8 cellular contexts compared by ENCODE assay signal in genomic region chr1:9910425-9911178, GRCh38. TPM values are rescaled to one million over a fixed set of nuclear protein-coding genes. Genes with fewer than 3 reads are reported as not detected.
A peak's percentile ranks its signal among the peaks of the same experiment; 100 is the strongest.
DNase-seq lines count a peak whose midpoint lies in the region; ATAC-seq and TF ChIP-seq lines count a peak whose summit lies in the region.

No MANE protein-coding gene starts in this region.

- no peaks in the 10 kb centered on the region for H4K20me1 ChIP-seq in PC-9 (ENCODE audit: insufficient read depth)

- intact Hi-C loops in PC-9 (cut with micrococcal nuclease; ENCODE audit: unreplicated experiment) = loop anchor here (1.0 to 10.0 kb wide), 2 partner anchors 32 to 146 kb away; no protein-coding TSS in a partner anchor

- CTCF ChIA-PET in PC-9 (lab: Charles Lee) = interaction anchor here (0.6 to 1.0 kb wide), 3 partner anchors 17 to 126 kb away, joined by 4 to 7 read pairs (median 4); no protein-coding TSS in a partner anchor

- no peaks in the 10 kb centered on the region for H3K27me3 Mint-ChIP-seq in activated T-cell treated with anti-CD3 and anti-CD28 coated beads, Interleukin-2, amount 50 U/mL, for 4 hours (ENCODE audit: low read depth)

- H3K4me1 ChIP-seq in PC-9 (replicated peaks; ENCODE audit: insufficient read depth) (peaks cover 12% of the 10 kb centered on the region), esophagus (ENCODE audit: control insufficient read depth in 2 of 2, insufficient read depth in 2 of 2, low read length in 1 of 2) (peaks cover 2 to 8% of the 10 kb centered on the region in 2 donors), muscle layer of duodenum (ENCODE audit: control insufficient read depth in 1 of 2, insufficient read depth in 2 of 2, low read length in 2 of 2) (peaks cover 3 to 16% of the 10 kb centered on the region in 2 donors)

- H3K36me3 Mint-ChIP-seq in activated T-cell treated with anti-CD3 and anti-CD28 coated beads, Interleukin-2, amount 50 U/mL, for 4 hours (ENCODE audit: insufficient read depth) = no peaks in the 10 kb centered on the region

- POLR2A ChIA-PET in PC-9 (lab: Charles Lee; ENCODE audit: unreplicated experiment) = interaction anchor here (0.8 kb wide), 1 partner anchor 20 kb away, joined by 4 read pairs; no protein-coding TSS in a partner anchor

- peak overlapping the region; percentile 83 for H3K4me2 ChIP-seq in PC-9

- H3K27ac ChIP-seq in PC-9 = peak overlapping the region; percentile 64
- H3K27ac ChIP-seq in esophagus (ENCODE audit: low read depth in 2 of 2, low read length in 1 of 2) = peak overlapping the region; percentile 96 to 98
- peak overlapping the region; percentile 97 for H3K27ac ChIP-seq in muscle layer of duodenum (ENCODE audit: low read length)

- H3K36me3 ChIP-seq in PC-9 (ENCODE audit: low read depth) (no peaks in the 10 kb centered on the region), esophagus (ENCODE audit: control insufficient read depth in 2 of 2, insufficient read depth in 2 of 2, low read length in 1 of 2) (no peaks in the 10 kb centered on the region), muscle layer of duodenum (ENCODE audit: control insufficient read depth in 1 of 2, insufficient read depth in 2 of 2, low read length in 2 of 2) (no peaks in the 10 kb centered on the region)

- no peaks in the 10 kb centered on the region for H3K9me3 ChIP-seq in PC-9 (ENCODE audit: insufficient read depth, low read depth)
- H3K9me3 ChIP-seq in esophagus (ENCODE audit: control insufficient read depth in 2 of 2, insufficient read depth in 1 of 2, low read depth in 1 of 2, low read length in 1 of 2) = no peaks in the 10 kb centered on the region
- no peaks in the 10 kb centered on the region for H3K9me3 ChIP-seq in muscle layer of duodenum (ENCODE audit: control insufficient read depth in 1 of 2, low read length in 2 of 2)

- H3K27me3 ChIP-seq in PC-9 (ENCODE audit: insufficient read depth, low read depth) = no peaks in the 10 kb centered on the region
- H3K27me3 ChIP-seq in esophagus (ENCODE audit: control insufficient read depth in 1 of 2, insufficient read depth in 2 of 2, low read length in 2 of 2) = no peaks in the 10 kb centered on the region
- H3K27me3 ChIP-seq in muscle layer of duodenum (ENCODE audit: low read depth, low read length) = no peaks in the 10 kb centered on the region

- H3K79me2 ChIP-seq in PC-9 (ENCODE audit: low read depth) = peaks cover 18% of the 10 kb centered on the region

- in situ Hi-C loops in KBM-7 (cut with MboI; ENCODE audit: low pct_unique_long_range_greater_than_20kb, low sequenced_read_pairs) = no loop called here

- peak overlapping the region; percentile 58 for H3K4me3 ChIP-seq in PC-9
- H3K4me3 ChIP-seq in esophagus (ENCODE audit: low read depth in 1 of 2, low read length in 2 of 2) = peak overlapping the region; percentile 51 to 52
- H3K4me3 ChIP-seq in muscle layer of duodenum (ENCODE audit: low read depth in 1 of 2, low read length in 2 of 2) = peak overlapping the region; percentile 74 to 86

- 0% methylated on average over 44 of the region's 44 CpGs for WGBS in esophagus, 2 donors

- peak; percentile 97 for DNase-seq in DMS53 treated with DMSO at 0.1 percent for 48 hours (lab: John Stamatoyannopoulos, UW; ENCODE audit: unreplicated experiment)
- DNase-seq in KBM-7 = peak; percentile 99
- peak; percentile 89 to 100 for DNase-seq in PC-9
- peak; percentile 100 for DNase-seq in activated T-cell treated with anti-CD3 and anti-CD28 coated beads, Interleukin-2, amount 50 U/mL, for 4 hours
- peak; percentile 100 for DNase-seq in stimulated activated CD8-positive, alpha-beta memory T cell treated with anti-CD3 and anti-CD28 coated beads, Interleukin-7, amount 100 ng/mL, for 24 hours (ENCODE audit: low read depth)

- no peaks in the 10 kb centered on the region for H3K9me2 ChIP-seq in PC-9 (ENCODE audit: insufficient read depth)

- peak; percentile 93 for ATAC-seq in GM21723 (IDR thresholded peaks at IDR 0.05; ENCODE audit: unreplicated experiment)
- ATAC-seq in activated T-cell treated with anti-CD3 and anti-CD28 coated beads, Interleukin-2, amount 50 U/mL, for 4 hours = peak; percentile 95 to 96

- no peak for TF ChIP-seq CTCF in PC-9 (conservative IDR thresholded peaks at IDR 0.05)

- peaks cover 28% of the 10 kb centered on the region for H3K4me1 Mint-ChIP-seq in activated T-cell treated with anti-CD3 and anti-CD28 coated beads, Interleukin-2, amount 50 U/mL, for 4 hours (ENCODE audit: low read depth)

- BruUV-seq in PC-9 (replicated peaks; lab: Mats Ljungman, UMichigan) = TSS peak; percentile 95

- H3K9me3 Mint-ChIP-seq in activated T-cell treated with anti-CD3 and anti-CD28 coated beads, Interleukin-2, amount 50 U/mL, for 4 hours = no peaks in the 10 kb centered on the region

- peak overlapping the region; percentile 80 for H2AFZ ChIP-seq in PC-9

- H3F3A ChIP-seq in PC-9 (ENCODE audit: insufficient read depth, low read depth) = no peaks in the 10 kb centered on the region

- peak overlapping the region; percentile 93 for H3K4me3 Mint-ChIP-seq in activated T-cell treated with anti-CD3 and anti-CD28 coated beads, Interleukin-2, amount 50 U/mL, for 4 hours

RNA-seq across cellular contexts. Expression of gene CTNNBIP1, which starts 0.5 kb away (rescaled TPM):
- 58.9 and 70.5 TPM in 2 replicates for total RNA-seq in PC-9 (2021)
- total RNA-seq in activated T-cell treated with anti-CD3 and anti-CD28 coated beads, Interleukin-2, amount 50 U/mL, for 4 hours = 1 to 10 TPM; 4.2 to 5.2 (median 4.7) TPM
- 100 to 1,000 TPM; 173 to 242 TPM for polyA plus RNA-seq in esophagus

RNA-seq across cellular contexts. Expression of gene LZIC, which starts 32.6 kb away (rescaled TPM):
- total RNA-seq in PC-9 (2021) = 27.4 and 33.5 TPM in 2 replicates
- 10 to 100 TPM; 31.4 to 35.5 (median 35.5) TPM for total RNA-seq in activated T-cell treated with anti-CD3 and anti-CD28 coated beads, Interleukin-2, amount 50 U/mL, for 4 hours
- 10 to 100 TPM in 1 of 2 donors, 1 to 10 TPM in 1; 9.7 to 15.8 TPM for polyA plus RNA-seq in esophagus

RNA-seq across cellular contexts. Expression of gene NMNAT1, which starts 32.7 kb away (rescaled TPM):
- total RNA-seq in PC-9 (2021) = 10.1 and 13.4 TPM in 2 replicates
- 1 to 10 TPM; 3.8 to 5.9 (median 4.4) TPM for total RNA-seq in activated T-cell treated with anti-CD3 and anti-CD28 coated beads, Interleukin-2, amount 50 U/mL, for 4 hours
- 1 to 10 TPM; 3.6 to 4.2 TPM for polyA plus RNA-seq in esophagus

Comparison
In these comparisons a context has a peak if more than half of its experiments do, and no peak if none do; other contexts are left out.
1. Peak in every context shown above with its lines: DNase-seq, ATAC-seq, H3K4me3 ChIP-seq and H3K27ac ChIP-seq.